In genomic region chr7:152046531-152046930, GRCh38 we compare ENCODE assay signal across 8 cellular contexts.
"Had no signal": no experiment of that assay in that cellular context is flagged by ENCODE, and none has a peak within 500 bp of the region (broad histone marks: within the 10 kb centered on the region; RNA-seq: fewer than 3 reads in every experiment).

No MANE protein-coding gene starts in this region.

- DNase-seq: GDM1, GF-D8 had no signal

- H3K4me3 ChIP-seq: GM12878 had no signal

- ATAC-seq: GM12878 had no signal

- FAIRE-seq: G401.6, GM12878, GM12891, GM12892, GM18507, GM19239 had no signal
